In genomic region chr1:47565676-47566075, GRCh38 we compare ENCODE assay signal across 14 cellular contexts.
DNase-seq lines count a peak whose midpoint lies in the region; ATAC-seq and TF ChIP-seq lines count a peak whose summit lies in the region.
"Had no signal": no experiment of that assay in that cellular context is flagged by ENCODE, and none has a peak within 500 bp of the region (broad histone marks: within the 10 kb centered on the region; RNA-seq: fewer than 3 reads in every experiment).

No MANE protein-coding gene starts in this region.

- DNase-seq in GM23338 (ENCODE audit: low spot score): no peak
- DNase-seq in SJCRH30: peak; percentile 35 to 47
- peak; percentile 82 for DNase-seq in left kidney (ENCODE audit: low read depth, low spot score)
- no peak for DNase-seq in NCI-H748 (lab: John Stamatoyannopoulos, UW; ENCODE audit: unreplicated experiment)
- DNase-seq in NCI-H446 treated with DMSO at 0.1 percent for 48 hours (lab: John Stamatoyannopoulos, UW): no peak
- no peak for DNase-seq in naive thymus-derived CD8-positive, alpha-beta T cell
- DNase-seq in NCI-H226: no peak
- DNase-seq: ACHN; BE2C; CD4-positive, alpha-beta memory T cell; DMS79 treated with DMSO at 0.1 percent for 48 hours; GF-D8 had no signal

- no peak overlapping the region for H3K27ac ChIP-seq in GM23338 (ENCODE audit: low read depth)
- no peak overlapping the region for H3K27ac ChIP-seq in SJCRH30

- no peak overlapping the region for H3K27ac Mint-ChIP-seq in GM23338
- H3K27ac Mint-ChIP-seq in naive thymus-derived CD8-positive, alpha-beta T cell: no peak overlapping the region
- H3K27ac Mint-ChIP-seq: CD14-positive monocyte; CD4-positive, alpha-beta memory T cell had no signal

- H3F3A ChIP-seq in GM23338 (replicated peaks; ENCODE audit: low read depth): no peaks in the 10 kb centered on the region

- no peak for ATAC-seq in GM23338
- no peak for ATAC-seq in naive thymus-derived CD8-positive, alpha-beta T cell

- H3K36me3 Mint-ChIP-seq in GM23338 (ENCODE audit: low read depth): no peaks in the 10 kb centered on the region
- no peaks in the 10 kb centered on the region for H3K36me3 Mint-ChIP-seq in naive thymus-derived CD8-positive, alpha-beta T cell
- H3K36me3 Mint-ChIP-seq: CD14-positive monocyte; CD4-positive, alpha-beta memory T cell had no signal

- no peak for TF ChIP-seq CTCF in GM23338 (conservative IDR thresholded peaks at IDR 0.05; ENCODE audit: low read depth in 2 of 2)

- H4K20me1 ChIP-seq in GM23338 (replicated peaks; ENCODE audit: insufficient read depth): no peaks in the 10 kb centered on the region

- no peak overlapping the region for H2AFZ ChIP-seq in GM23338

- H3K9me3 ChIP-seq in SJCRH30 (replicated peaks): no peaks in the 10 kb centered on the region
- H3K9me3 ChIP-seq: BE2C, HAP-1 had no signal

- no peaks in the 10 kb centered on the region for H3K9me2 ChIP-seq in GM23338 (ENCODE audit: insufficient read depth)

- H3K4me3 ChIP-seq in GM23338 (no peak overlapping the region), SJCRH30 (no peak overlapping the region)
- H3K4me3 ChIP-seq: HAP-1 had no signal

- no peaks in the 10 kb centered on the region for H3K9me3 Mint-ChIP-seq in GM23338
- no peaks in the 10 kb centered on the region for H3K9me3 Mint-ChIP-seq in naive thymus-derived CD8-positive, alpha-beta T cell

- H3K36me3 ChIP-seq in GM23338 (ENCODE audit: insufficient read depth) (no peaks in the 10 kb centered on the region), SJCRH30 (no peaks in the 10 kb centered on the region)
- H3K36me3 ChIP-seq: BE2C, HAP-1 had no signal

- POLR2A ChIA-PET in naive thymus-derived CD8-positive, alpha-beta T cell (lab: Charles Lee): no interaction called here

- H3K27me3 ChIP-seq in GM23338 (ENCODE audit: insufficient read depth) (0 out of 2 replicates have a peak, but pooled peaks cover 5% of the 10 kb centered on the region), SJCRH30 (no peaks in the 10 kb centered on the region)
- H3K27me3 ChIP-seq: BE2C had no signal

- H3K79me2 ChIP-seq in GM23338 (replicated peaks; ENCODE audit: insufficient read depth): no peaks in the 10 kb centered on the region

- H3K27me3 Mint-ChIP-seq in GM23338 (ENCODE audit: insufficient read depth, low read depth, poor library complexity): peaks cover 19% of the 10 kb centered on the region
- peaks cover 3 to 28% (median 9%) of the 10 kb centered on the region in 5 donors for H3K27me3 Mint-ChIP-seq in naive thymus-derived CD8-positive, alpha-beta T cell

- no peak overlapping the region for H3K4me3 Mint-ChIP-seq in GM23338
- no peak overlapping the region for H3K4me3 Mint-ChIP-seq in naive thymus-derived CD8-positive, alpha-beta T cell
- H3K4me3 Mint-ChIP-seq: CD14-positive monocyte; CD4-positive, alpha-beta memory T cell had no signal

- peaks cover 50% of the 10 kb centered on the region for H3K4me1 Mint-ChIP-seq in GM23338
- peaks cover 0 to 14% (median 9%) of the 10 kb centered on the region in 4 donors for H3K4me1 Mint-ChIP-seq in naive thymus-derived CD8-positive, alpha-beta T cell

- H3K4me1 ChIP-seq in GM23338 (ENCODE audit: insufficient read depth): peaks cover 30% of the 10 kb centered on the region
- H3K4me1 ChIP-seq in SJCRH30: peaks cover 72% of the 10 kb centered on the region
- H3K4me1 ChIP-seq: BE2C had no signal

- H3K4me2 ChIP-seq in GM23338: peak overlapping the region; percentile 40; the same call in 1 of the 2 replicates

TF ChIP-seq in GM23338, 12 proteins besides CTCF, POLR2A, EP300 and RAD21 (continues in another document):
- TF ChIP-seq ETS1 (IDR thresholded peaks at IDR 0.05) (no peak), STAT1 (IDR thresholded peaks at IDR 0.05; ENCODE audit: unreplicated experiment) (no peak), REST (IDR thresholded peaks at IDR 0.05; ENCODE audit: unreplicated experiment) (no peak), EZH2phosphoT487 (IDR thresholded peaks at IDR 0.05; ENCODE audit: unreplicated experiment) (no peak), JUNB (IDR thresholded peaks at IDR 0.05; ENCODE audit: unreplicated experiment) (no peak), ZNF114 (CRISPR knock-in tag; IDR thresholded peaks at IDR 0.05) (no peak), ZNF331 (CRISPR knock-in tag; IDR thresholded peaks at IDR 0.05; ENCODE audit: low read depth) (no peak), EZH2 (IDR thresholded peaks at IDR 0.05; ENCODE audit: low read depth, unreplicated experiment) (no peak), POLR2AphosphoS5 (IDR thresholded peaks at IDR 0.05; ENCODE audit: low read depth) (no peak)

Comparison
In these comparisons a context has a peak if more than half of its experiments do, and no peak if none do; other contexts are left out.
1. DNase-seq: peak in SJCRH30 (2 of 2) and left kidney (single experiment); none in GM23338 (single experiment), NCI-H748 (single experiment), NCI-H446 treated with DMSO at 0.1 percent for 48 hours (single experiment), naive thymus-derived CD8-positive, alpha-beta T cell (0 of 10) and NCI-H226 (single experiment).